In genomic region chrX:130330706-130331105, GRCh38 we compare ENCODE assay signal across 10 cellular contexts. TPM values are rescaled to one million over a fixed set of nuclear protein-coding genes. Genes with fewer than 3 reads are reported as not detected.
DNase-seq lines count a peak whose midpoint lies in the region; ATAC-seq and TF ChIP-seq lines count a peak whose summit lies in the region.
"Had no signal": no experiment of that assay in that cellular context is flagged by ENCODE, and none has a peak within 500 bp of the region (broad histone marks: within the 10 kb centered on the region; RNA-seq: fewer than 3 reads in every experiment).

No MANE protein-coding gene starts in this region.

- peaks cover 0 to 2% (median 2%) of the 10 kb centered on the region in 3 donors for H3K4me1 Mint-ChIP-seq in T-cell

- no peaks in the 10 kb centered on the region for H3K36me3 Mint-ChIP-seq in T-cell
- H3K36me3 Mint-ChIP-seq: activated naive CD8-positive, alpha-beta T cell had no signal

- CTCF ChIA-PET in T-cell (lab: Charles Lee): interaction anchor here (0.6 to 1.0 kb wide), 4 partner anchors 68 to 1360 kb away, joined by 3 to 5 read pairs (median 4); no protein-coding TSS in a partner anchor

- ATAC-seq in T-cell (replicated peaks in 1 of 4): peak in 1 of 4 experiments; percentile 38
- ATAC-seq in left lung: peak; percentile 86
- no peak for ATAC-seq in HG03039 (IDR thresholded peaks at IDR 0.05; ENCODE audit: unreplicated experiment)

- H3K9me3 ChIP-seq in left lung: no peaks in the 10 kb centered on the region

- H3K27me3 Mint-ChIP-seq in T-cell: peaks cover 27 to 31% of the 10 kb centered on the region in 2 donors

- H3K27ac Mint-ChIP-seq in T-cell: no peak overlapping the region
- H3K27ac Mint-ChIP-seq: activated naive CD8-positive, alpha-beta T cell; stimulated activated naive CD8-positive, alpha-beta T cell treated with anti-CD3 and anti-CD28 coated beads, Interleukin-15, Interleukin-2, amounts not matched to agents 100 ng/mL and 50 ng/mL, for 24 hours had no signal

- no peaks in the 10 kb centered on the region for H3K9me3 Mint-ChIP-seq in T-cell
- H3K9me3 Mint-ChIP-seq: stimulated activated naive CD8-positive, alpha-beta T cell treated with anti-CD3 and anti-CD28 coated beads, Interleukin-15, Interleukin-2, amounts not matched to agents 100 ng/mL and 50 ng/mL, for 24 hours had no signal

- H3K36me3 ChIP-seq in H7 (replicated peaks; ENCODE audit: control insufficient read depth, insufficient read depth, low read length) (no peaks in the 10 kb centered on the region), left lung (no peaks in the 10 kb centered on the region)

- H3K27me3 ChIP-seq in H7 (ENCODE audit: control insufficient read depth, insufficient read depth, low read length) (no peaks in the 10 kb centered on the region; the same call in 1 of the 2 replicates), left lung (peaks cover 16 to 19% of the 10 kb centered on the region in 2 donors)

- H3K4me3 Mint-ChIP-seq in T-cell: no peak overlapping the region
- H3K4me3 Mint-ChIP-seq: activated naive CD8-positive, alpha-beta T cell; stimulated activated naive CD8-positive, alpha-beta T cell treated with anti-CD3 and anti-CD28 coated beads, Interleukin-15, Interleukin-2, amounts not matched to agents 100 ng/mL and 50 ng/mL, for 24 hours had no signal

- POLR2A ChIA-PET in T-cell (lab: Charles Lee): no interaction called here

- TF ChIP-seq CTCF in GM10266 (IDR thresholded peaks at IDR 0.05; ENCODE audit: control insufficient read depth, insufficient read depth, low read depth, missing control alignments) (peak; percentile 64), left lung (IDR thresholded peaks at IDR 0.05) (peak in 1 of 2 donors; percentile 21)

- no peak overlapping the region for H3K27ac ChIP-seq in left lung
- H3K27ac ChIP-seq in substantia nigra (ENCODE audit: low read depth, low read length, poor library complexity, severe bottlenecking): no peak overlapping the region

- intact Hi-C loops in left lung (cut with DNase I): no loop called here

- DNase-seq in GM10266 (ENCODE audit: extremely low spot score) (peak; percentile 45), H7 (peak; percentile 79), NCI-H1105 treated with DMSO at 0.1 percent for 48 hours (lab: John Stamatoyannopoulos, UW) (peak; percentile 43), T-cell (peak in 23 of 34 experiments; percentile 1 to 29 (median 10)), left lung (peak in 1 of 2 donors; percentile 44), substantia nigra (lab: John Stamatoyannopoulos, UW) (peak in 29 of 49 donors; percentile 0 to 36 (median 8))
- peak; percentile 14 for DNase-seq in central memory CD4-positive, alpha-beta T cell

- no peaks in the 10 kb centered on the region for H3K4me1 ChIP-seq in left lung

- no peak overlapping the region for H3K4me3 ChIP-seq in H7 (ENCODE audit: insufficient read depth, low read depth, low read length)
- no peak overlapping the region for H3K4me3 ChIP-seq in left lung

RNA-seq across cellular contexts. Expression of gene SLC25A14, which starts 9.0 kb away (rescaled TPM):
- 24.9 and 27.8 TPM in 2 replicates for total RNA-seq in H7 (2014; rRNA removed; shearing (Covaris generic))
- total RNA-seq in T-cell (10 to 100 TPM; 12.4 to 16.1 (median 12.9) TPM), left lung (10 to 100 TPM in 1 of 2 donors, 1 to 10 TPM in 1; 8.3 to 10.9 TPM)

RNA-seq across cellular contexts. Expression of gene GPR119, which starts 54.8 kb away (rescaled TPM):
- not detected in 2 replicates for total RNA-seq in H7 (2014; rRNA removed; shearing (Covaris generic))
- total RNA-seq in T-cell: not detected
- not detected for total RNA-seq in left lung
